In genomic region chr11:12124306-12124705, GRCh38 we compare ENCODE assay signal across 11 cellular contexts. TPM values are rescaled to one million over a fixed set of nuclear protein-coding genes. Genes with fewer than 3 reads are reported as not detected.
DNase-seq lines count a peak whose midpoint lies in the region; ATAC-seq and TF ChIP-seq lines count a peak whose summit lies in the region.
"Had no signal": no experiment of that assay in that cellular context is flagged by ENCODE, and none has a peak within 500 bp of the region (broad histone marks: within the 10 kb centered on the region; RNA-seq: fewer than 3 reads in every experiment).

No MANE protein-coding gene starts in this region.

- H3K23ac ChIP-seq in mesendoderm (ENCODE audit: low read length): no peak overlapping the region

- H3K36me3 Mint-ChIP-seq in T-helper 2 cell treated with Interferon-gamma antibody and Interleukin-4, amounts not matched to agents 5 μg/mL and 100 μg/mL, for 36 hours (ENCODE audit: low read depth): peaks cover 9% of the 10 kb centered on the region

- in situ Hi-C loops in gastrocnemius medialis (cut with MboI; ENCODE audit: low sequenced_read_pairs in 4 of 4): no loop called here

- H3K36me3 ChIP-seq in PC-9 (ENCODE audit: low read depth): no peaks in the 10 kb centered on the region
- H3K36me3 ChIP-seq in gastrocnemius medialis: no peaks in the 10 kb centered on the region
- H3K36me3 ChIP-seq in mesendoderm (ENCODE audit: control insufficient read depth, insufficient read depth, low read length): no peaks in the 10 kb centered on the region
- H3K36me3 ChIP-seq: thyroid gland had no signal

- TF ChIP-seq CTCF in PC-9 (conservative IDR thresholded peaks at IDR 0.05) (no peak), dorsolateral prefrontal cortex (IDR thresholded peaks at IDR 0.05 in 54 of 56, conservative IDR thresholded peaks at IDR 0.05 in 2 of 56; ENCODE audit: low read depth in 1 of 56, partially characterized antibody in 56 of 56) (no peak), gastrocnemius medialis (IDR thresholded peaks at IDR 0.05 in 4 of 5, conservative IDR thresholded peaks at IDR 0.05 in 1 of 5) (no peak)

- ATAC-seq in gastrocnemius medialis: no peak
- ATAC-seq in GM21723 (IDR thresholded peaks at IDR 0.05; ENCODE audit: unreplicated experiment): no peak
- no peak for ATAC-seq in GM18519 (IDR thresholded peaks at IDR 0.05; ENCODE audit: low FRiP score, unreplicated experiment)
- ATAC-seq: foreskin keratinocyte had no signal

- peaks cover 61% of the 10 kb centered on the region for H3K79me2 ChIP-seq in PC-9 (ENCODE audit: low read depth)
- H3K79me2 ChIP-seq in mesendoderm (ENCODE audit: control insufficient read depth, insufficient read depth, low read length): no peaks in the 10 kb centered on the region

- POLR2A ChIA-PET in PC-9 (lab: Charles Lee; ENCODE audit: unreplicated experiment): no interaction called here

- H2BK15ac ChIP-seq in mesendoderm (replicated peaks; ENCODE audit: low read depth): no peak overlapping the region

- peaks cover 40% of the 10 kb centered on the region for H3F3A ChIP-seq in PC-9 (ENCODE audit: insufficient read depth, low read depth)

- no TSS peak for BruUV-seq in PC-9 (replicated peaks; lab: Mats Ljungman, UMichigan)

- WGBS in mesendoderm (ENCODE audit: extremely low coverage, insufficient coverage, low lambda C conversion rate): no CpG with 5 or more reads among the region's 9 CpGs

- H3K27ac Mint-ChIP-seq in T-helper 2 cell treated with Interferon-gamma antibody and Interleukin-4, amounts not matched to agents 5 μg/mL and 100 μg/mL, for 36 hours: peak overlapping the region; percentile 56

- no peaks in the 10 kb centered on the region for H3K27me3 ChIP-seq in PC-9 (ENCODE audit: insufficient read depth, low read depth)
- H3K27me3 ChIP-seq in dorsolateral prefrontal cortex: no peaks in the 10 kb centered on the region
- H3K27me3 ChIP-seq in gastrocnemius medialis: no peaks in the 10 kb centered on the region
- H3K27me3 ChIP-seq in mesendoderm (ENCODE audit: insufficient read depth, low read length, poor library complexity): no peaks in the 10 kb centered on the region
- H3K27me3 ChIP-seq: foreskin keratinocyte, thyroid gland had no signal

- H3K18ac ChIP-seq in mesendoderm (ENCODE audit: low read length): no peak overlapping the region

- H2BK5ac ChIP-seq in mesendoderm (ENCODE audit: low read length): no peak overlapping the region

- H3K4me3 ChIP-seq in PC-9 (no peak overlapping the region), dorsolateral prefrontal cortex (no peak overlapping the region), gastrocnemius medialis (no peak overlapping the region), mesendoderm (ENCODE audit: low read length) (no peak overlapping the region)
- H3K4me3 ChIP-seq: thyroid gland had no signal

- H3K27me3 Mint-ChIP-seq in T-helper 2 cell treated with Interferon-gamma antibody and Interleukin-4, amounts not matched to agents 5 μg/mL and 100 μg/mL, for 36 hours (ENCODE audit: low read depth): no peaks in the 10 kb centered on the region

- H3K4me3 Mint-ChIP-seq in T-helper 2 cell treated with Interferon-gamma antibody and Interleukin-4, amounts not matched to agents 5 μg/mL and 100 μg/mL, for 36 hours: peak overlapping the region; percentile 41

- H3K4ac ChIP-seq in mesendoderm (ENCODE audit: low read depth, low read length): no peak overlapping the region

- no peaks in the 10 kb centered on the region for H4K20me1 ChIP-seq in PC-9 (ENCODE audit: insufficient read depth)

- H2AK5ac ChIP-seq in mesendoderm (ENCODE audit: low read length): no peak overlapping the region

- no peak overlapping the region for H4K8ac ChIP-seq in mesendoderm (ENCODE audit: low read depth, low read length)

- CTCF ChIA-PET in PC-9 (lab: Charles Lee): no interaction called here

- no peaks in the 10 kb centered on the region for H3K79me1 ChIP-seq in mesendoderm (ENCODE audit: low read length)

- intact Hi-C loops in PC-9 (cut with micrococcal nuclease; ENCODE audit: unreplicated experiment) (loop anchor here (5.0 kb wide), 1 partner anchor 113 kb away; no protein-coding TSS in a partner anchor), dorsolateral prefrontal cortex (cut with DNase I) (no loop called here), gastrocnemius medialis (cut with DNase I; ENCODE audit: low total_unique reads) (loop anchor here (5.0 kb wide), 1 partner anchor 98 kb away; no protein-coding TSS in a partner anchor)

- no peak overlapping the region for H3K56ac ChIP-seq in mesendoderm (ENCODE audit: low read length)

- no peak for DNase-seq in T-helper 2 cell treated with Interferon-gamma antibody and Interleukin-4, amounts not matched to agents 5 μg/mL and 100 μg/mL, for 36 hours (ENCODE audit: low spot score)
- DNase-seq in T-helper 2 cell (no peak), PC-9 (no peak), dorsolateral prefrontal cortex (no peak), gastrocnemius medialis (no peak), mesendoderm (no peak)
- DNase-seq: foreskin keratinocyte, NCI-H510A, thyroid gland had no signal

- H3K4me2 ChIP-seq in PC-9 (peak overlapping the region; percentile 65; the same call in 1 of the 2 replicates), mesendoderm (ENCODE audit: low read length) (no peak overlapping the region)

- H3K9me3 Mint-ChIP-seq in T-helper 2 cell treated with Interferon-gamma antibody and Interleukin-4, amounts not matched to agents 5 μg/mL and 100 μg/mL, for 36 hours: no peaks in the 10 kb centered on the region

- H3K4me1 ChIP-seq in PC-9 (replicated peaks; ENCODE audit: insufficient read depth) (peaks cover 80% of the 10 kb centered on the region), gastrocnemius medialis (peaks cover 9 to 13% of the 10 kb centered on the region in 2 donors), mesendoderm (ENCODE audit: control insufficient read depth, low read depth, low read length) (no peaks in the 10 kb centered on the region)

- H3K9me2 ChIP-seq in PC-9 (ENCODE audit: insufficient read depth): no peaks in the 10 kb centered on the region

- H3K27ac ChIP-seq in PC-9: peak overlapping the region; percentile 85
- H3K27ac ChIP-seq in dorsolateral prefrontal cortex: peak overlapping the region in 30 of 59 donors; percentile 8 to 91 (median 52)
- H3K27ac ChIP-seq in gastrocnemius medialis: peak overlapping the region in 3 of 4 donors; percentile 47 to 58 (median 49)
- H3K27ac ChIP-seq in mesendoderm (ENCODE audit: low read depth, low read length): no peak overlapping the region
- H3K27ac ChIP-seq: thyroid gland had no signal

- H3K4me1 Mint-ChIP-seq in T-helper 2 cell treated with Interferon-gamma antibody and Interleukin-4, amounts not matched to agents 5 μg/mL and 100 μg/mL, for 36 hours (ENCODE audit: low read depth): peaks cover 64% of the 10 kb centered on the region

- no peak overlapping the region for H3K9ac ChIP-seq in mesendoderm (ENCODE audit: low read length)

- H4K5ac ChIP-seq in mesendoderm (ENCODE audit: low read length): no peak overlapping the region

- no peak for TF ChIP-seq POLR2A in gastrocnemius medialis (IDR thresholded peaks at IDR 0.05)

- H3K9me3 ChIP-seq in PC-9 (ENCODE audit: insufficient read depth, low read depth) (no peaks in the 10 kb centered on the region), gastrocnemius medialis (no peaks in the 10 kb centered on the region)
- H3K9me3 ChIP-seq: thyroid gland had no signal

- no peak overlapping the region for H2BK120ac ChIP-seq in mesendoderm (ENCODE audit: low read depth, low read length)

- no peak overlapping the region for H2AFZ ChIP-seq in PC-9

RNA-seq across cellular contexts. Expression of gene MICAL2, which starts 13.9 kb away (rescaled TPM):
- total RNA-seq in PC-9 (2021) (30.5 and 32.4 TPM in 2 replicates), dorsolateral prefrontal cortex (100 to 1,000 TPM; 104 to 402 (median 289) TPM), gastrocnemius medialis (10 to 100 TPM; 24.7 to 53.7 (median 37.0) TPM)
- polyA plus RNA-seq in mesendoderm (2013, experiment 1 of 2): 6.5 TPM
- 7.2 TPM for polyA plus RNA-seq in mesendoderm (2013, experiment 2 of 2)

Comparison
In these comparisons a context has a peak if more than half of its experiments do, and no peak if none do; other contexts are left out.
1. intact Hi-C loops: an anchor here in PC-9 (5.0 kb wide) and gastrocnemius medialis (5.0 kb wide); none called in dorsolateral prefrontal cortex.